In genomic region chr7:2860627-2861133, GRCh38 we compare ENCODE assay signal across 18 cellular contexts. TPM values are rescaled to one million over a fixed set of nuclear protein-coding genes. Genes with fewer than 3 reads are reported as not detected.
DNase-seq lines count a peak whose midpoint lies in the region; ATAC-seq and TF ChIP-seq lines count a peak whose summit lies in the region.
"Had no signal": no experiment of that assay in that cellular context is flagged by ENCODE, and none has a peak within 500 bp of the region (broad histone marks: within the 10 kb centered on the region; RNA-seq: fewer than 3 reads in every experiment).

No MANE protein-coding gene starts in this region.

- 32 to 57% (median 42%) methylated on average over 14 of the region's 14 CpGs for WGBS in psoas muscle, 3 donors

- H3K4me1 ChIP-seq in psoas muscle (peaks cover 15% of the 10 kb centered on the region), vagina (peaks cover 24% of the 10 kb centered on the region)

- TF ChIP-seq POLR2A in vagina (IDR thresholded peaks at IDR 0.05): no peak

- ATAC-seq in esophagus mucosa (peak; percentile 19), psoas muscle (peak; percentile 58 to 84 (median 78)), SK-N-SH treated with all-trans-retinoic acid at 6 μM for 48 hours (no peak), GM19023 (IDR thresholded peaks at IDR 0.05; ENCODE audit: unreplicated experiment) (no peak)
- ATAC-seq: natural killer cell treated with Interleukin-12 subunit alpha and Interleukin-12 subunit beta and Interleukin-15 and Interleukin-18, amount 100 ng/mL, for 72 hours; Right ventricle myocardium inferior had no signal

- H3K4me3 ChIP-seq in LNCaP clone FGC (ENCODE audit: low read depth, low read length) (no peak overlapping the region), psoas muscle (no peak overlapping the region), vagina (no peak overlapping the region)
- H3K4me3 ChIP-seq: BLaER1 treated with 17β-estradiol and CSF1 and Interleukin-3, amounts not matched to agents 10 nM and 100 nM had no signal

- H3K27me3 ChIP-seq in psoas muscle (ENCODE audit: insufficient read depth in 3 of 3, low read length in 2 of 3): peaks cover 0 to 3% (median 0%) of the 10 kb centered on the region in 3 donors
- H3K27me3 ChIP-seq in vagina: no peaks in the 10 kb centered on the region
- H3K27me3 ChIP-seq: BLaER1 treated with 17β-estradiol and CSF1 and Interleukin-3, amounts not matched to agents 10 nM and 100 nM had no signal

- DNase-seq in LNCaP clone FGC (ENCODE audit: low read depth): peak; percentile 100
- DNase-seq in NCI-H69 (lab: John Stamatoyannopoulos, UW): peak; percentile 28
- DNase-seq in psoas muscle: peak in 1 of 2 donors; percentile 64
- no peak for DNase-seq in vagina (ENCODE audit: extremely low spot score in 2 of 2)
- no peak for DNase-seq in foreskin melanocyte
- DNase-seq: activated CD4-positive, alpha-beta memory T cell treated with anti-CD3 and anti-CD28 coated beads for 36 hours; H7; head of caudate nucleus; kidney glomerular epithelial cell; MM.1S; NCI-H524; T1000 had no signal

- TF ChIP-seq CTCF in LNCaP clone FGC (IDR thresholded peaks at IDR 0.05; ENCODE audit: control insufficient read depth, extremely low read depth, insufficient read depth) (no peak), psoas muscle (IDR thresholded peaks at IDR 0.05) (no peak), vagina (IDR thresholded peaks at IDR 0.05) (no peak)

- H3K9me3 ChIP-seq in psoas muscle (no peaks in the 10 kb centered on the region), vagina (no peaks in the 10 kb centered on the region)

- H3K27ac ChIP-seq in psoas muscle (peak overlapping the region; percentile 30), vagina (no peak overlapping the region)

- intact Hi-C loops in psoas muscle (cut with DNase I) (loop anchor here in 1 of 2 donors (10.0 kb wide), 1 partner anchor 1034 kb away; no protein-coding TSS in a partner anchor), vagina (cut with DNase I) (no loop called here)

- H3K36me3 ChIP-seq in psoas muscle (ENCODE audit: insufficient read depth in 1 of 2, low read depth in 1 of 2) (no peaks in the 10 kb centered on the region), vagina (no peaks in the 10 kb centered on the region)

TF ChIP-seq in SK-N-SH treated with all-trans-retinoic acid at 6 μM for 48 hours, 23 proteins besides CTCF, POLR2A, EP300 and RAD21:
- TF ChIP-seq ZNF8 (CRISPR knock-in tag; IDR thresholded peaks at IDR 0.05) (no peak), CSRNP3 (CRISPR knock-in tag; IDR thresholded peaks at IDR 0.05) (no peak), TCF4 (CRISPR knock-in tag; IDR thresholded peaks at IDR 0.05; ENCODE audit: borderline replicate concordance) (no peak), CSDC2 (CRISPR knock-in tag; IDR thresholded peaks at IDR 0.05) (no peak)

RNA-seq across cellular contexts. Expression of gene GNA12, which starts 16.6 kb away (rescaled TPM):
- 7.5 TPM for total RNA-seq in esophagus mucosa
- total RNA-seq in psoas muscle: 10 to 100 TPM; 14.6 to 20.2 (median 15.0) TPM
- 10 to 100 TPM in 2 of 3 donors, 1 to 10 TPM in 1; 7.1 to 19.3 (median 17.6) TPM for polyA plus RNA-seq in psoas muscle
- total RNA-seq in vagina: 29.5 TPM

Comparison
In these comparisons a context has a peak if more than half of its experiments do, and no peak if none do; other contexts are left out.
1. DNase-seq: peak in LNCaP clone FGC (single experiment) and NCI-H69 (single experiment); none in vagina (0 of 2) and foreskin melanocyte (single experiment).
2. ATAC-seq: peak in esophagus mucosa (single experiment) and psoas muscle (4 of 4); none in SK-N-SH treated with all-trans-retinoic acid at 6 μM for 48 hours (single experiment) and GM19023 (single experiment).